Comparison of ENCODE assay signal across 8 cellular contexts in the genomic region with DNA sequence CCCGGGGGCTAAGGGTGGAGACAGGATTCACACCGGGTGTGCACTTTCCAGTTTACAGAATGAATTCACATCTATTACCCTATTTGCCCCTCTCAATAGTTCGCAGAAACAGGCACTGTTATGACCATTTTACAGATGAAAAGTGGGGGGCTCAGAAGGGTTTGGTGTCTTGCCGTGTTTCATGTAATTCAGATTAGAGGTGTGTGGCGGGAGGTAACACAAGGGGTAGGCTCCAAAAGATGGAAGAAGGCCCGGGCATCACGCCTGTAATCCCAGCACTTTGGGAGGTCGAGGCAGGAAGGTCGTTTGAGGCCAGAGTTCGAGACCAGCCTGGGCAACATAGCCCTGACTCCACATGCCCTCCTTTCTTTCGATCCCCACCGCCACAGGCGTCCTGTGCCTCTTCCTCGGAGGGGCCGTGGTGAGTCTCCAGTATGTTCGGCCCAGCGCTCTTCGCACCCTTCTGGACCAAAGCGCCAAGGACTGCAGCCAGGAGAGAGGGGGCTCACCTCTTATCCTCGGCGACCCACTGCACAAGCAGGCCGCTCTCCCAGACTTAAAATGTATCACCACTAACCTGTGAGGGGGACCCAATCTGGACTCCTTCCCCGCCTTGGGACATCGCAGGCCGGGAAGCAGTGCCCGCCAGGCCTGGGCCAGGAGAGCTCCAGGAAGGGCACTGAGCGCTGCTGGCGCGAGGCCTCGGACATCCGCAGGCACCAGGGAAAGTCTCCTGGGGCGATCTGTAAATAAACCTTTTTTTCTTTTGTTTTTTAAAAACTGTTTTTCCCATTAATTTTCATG. TPM values are rescaled to one million over a fixed set of nuclear protein-coding genes. Genes with fewer than 3 reads are reported as not detected.
A peak's percentile ranks its signal among the peaks of the same experiment; 100 is the strongest.
DNase-seq lines count a peak whose midpoint lies in the region; ATAC-seq and TF ChIP-seq lines count a peak whose summit lies in the region.

No MANE protein-coding gene starts in this region.

- H3K4me1 ChIP-seq in Loucy (ENCODE audit: insufficient read depth, low read length, poor library complexity, severe bottlenecking), result no peaks in the 10 kb centered on the region
- H3K4me1 ChIP-seq in skeletal muscle tissue (ENCODE audit: control insufficient read depth in 3 of 3, insufficient read depth in 3 of 3, low read length in 3 of 3), result peaks cover 21 to 32% (median 24%) of the 10 kb centered on the region in 3 donors

- H3K9ac ChIP-seq in Loucy (ENCODE audit: low read depth, low read length, poor library complexity, severe bottlenecking) (no peak overlapping the region), skeletal muscle tissue (ENCODE audit: low read depth in 1 of 3, low read length in 3 of 3) (peak overlapping the region in 1 of 3 donors; percentile 57)

- no peaks in the 10 kb centered on the region for H3K9me2 ChIP-seq in Loucy (replicated peaks; ENCODE audit: low read depth, low read length)

- DNase-seq in left ventricle myocardium superior (no peak), SIG-M5 (lab: John Stamatoyannopoulos, UW) (no peak), globus pallidus (ENCODE audit: low spot score) (no peak), DMS53 (lab: John Stamatoyannopoulos, UW) (no peak)

- H3K27me3 ChIP-seq in Loucy (ENCODE audit: insufficient read depth, low read length, poor library complexity, severe bottlenecking) (no peaks in the 10 kb centered on the region), skeletal muscle tissue (ENCODE audit: control insufficient read depth in 3 of 3, insufficient read depth in 3 of 3, low read length in 3 of 3) (peaks cover 72 to 84% (median 84%) of the 10 kb centered on the region in 3 donors)

- ATAC-seq in GM19035 (IDR thresholded peaks at IDR 0.05; ENCODE audit: unreplicated experiment) (peak; percentile 11), left ventricle myocardium superior (peak; percentile 28), HG03439 (IDR thresholded peaks at IDR 0.05; ENCODE audit: unreplicated experiment) (no peak)

- peak overlapping the region; percentile 37 for H3K4me2 ChIP-seq in Loucy (ENCODE audit: low read depth, low read length, poor library complexity, severe bottlenecking)

- H3K4me3 ChIP-seq in Loucy (ENCODE audit: low read length, poor library complexity, severe bottlenecking) (peak overlapping the region; percentile 25), skeletal muscle tissue (ENCODE audit: low read length in 3 of 3) (peak overlapping the region; percentile 40 to 54 (median 52))

- intact Hi-C loops in left ventricle myocardium superior (cut with micrococcal nuclease), result no loop called here

- H3K36me3 ChIP-seq in Loucy (ENCODE audit: insufficient read depth, low read length) (no peaks in the 10 kb centered on the region), skeletal muscle tissue (ENCODE audit: control insufficient read depth in 3 of 3, insufficient read depth in 3 of 3, low read length in 3 of 3) (no peaks in the 10 kb centered on the region)

- no peak overlapping the region for H3K27ac ChIP-seq in skeletal muscle tissue (ENCODE audit: low read depth, low read length)

- no peaks in the 10 kb centered on the region for H3K79me2 ChIP-seq in Loucy (ENCODE audit: insufficient read depth, low read length)

- H2AFZ ChIP-seq in Loucy (ENCODE audit: low read length), result peak overlapping the region; percentile 78

- H3F3A ChIP-seq in Loucy (ENCODE audit: low read depth), result no peaks in the 10 kb centered on the region

- no peaks in the 10 kb centered on the region for H4K20me1 ChIP-seq in Loucy (ENCODE audit: insufficient read depth, low read length, poor library complexity, severe bottlenecking)

- TF ChIP-seq CTCF in Loucy (conservative IDR thresholded peaks at IDR 0.05; ENCODE audit: low read length), result no peak

- H3K9me3 ChIP-seq in Loucy (ENCODE audit: insufficient read depth, low read depth, low read length) (no peaks in the 10 kb centered on the region), skeletal muscle tissue (ENCODE audit: control insufficient read depth in 3 of 3, low read length in 3 of 3) (no peaks in the 10 kb centered on the region)

RNA-seq across cellular contexts. Expression of gene DUOXA2, which starts 3.4 kb away (rescaled TPM):
- total RNA-seq in left ventricle myocardium superior (not detected), skeletal muscle tissue (not detected)

RNA-seq across cellular contexts. Expression of gene DUOX2, which starts 3.6 kb away (rescaled TPM):
- 0.05 TPM for total RNA-seq in left ventricle myocardium superior
- total RNA-seq in skeletal muscle tissue, result under 0.01 TPM

RNA-seq across cellular contexts. Expression of gene DUOXA1, which starts 12.2 kb away (rescaled TPM):
- 0.59 TPM for total RNA-seq in left ventricle myocardium superior
- not detected for total RNA-seq in skeletal muscle tissue

RNA-seq across cellular contexts. Expression of gene DUOX1, which starts 12.3 kb away (rescaled TPM):
- total RNA-seq in left ventricle myocardium superior (0.50 TPM), skeletal muscle tissue (under 0.01 TPM)
